Comparison of ENCODE assay signal across 1 cellular context in the genomic region with DNA sequence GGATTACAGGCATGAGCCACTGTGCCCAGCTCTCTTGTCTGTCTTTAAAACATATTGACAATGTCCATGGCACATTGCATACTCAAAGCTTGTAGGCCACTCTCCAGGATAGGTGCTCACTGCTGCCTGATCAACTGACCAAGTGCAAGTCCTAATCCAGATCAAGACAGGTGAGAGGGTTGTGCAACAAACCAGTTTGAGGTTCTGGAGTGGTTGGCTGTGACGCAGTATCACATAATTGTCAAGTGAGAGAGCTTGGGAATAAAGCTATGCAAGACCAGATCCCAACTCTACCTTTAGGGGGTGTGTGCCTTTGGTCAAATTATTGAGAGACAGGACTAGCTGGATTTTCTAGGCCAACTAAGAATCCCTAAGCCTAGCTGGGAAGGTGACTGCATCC.
TF ChIP-seq lines count a peak whose summit lies in the region.

No MANE protein-coding gene starts in this region.

TF ChIP-seq in HCT116, 20 proteins besides CTCF, POLR2A, EP300 and RAD21 (continued from another document):
- TF ChIP-seq, protein P1, sequence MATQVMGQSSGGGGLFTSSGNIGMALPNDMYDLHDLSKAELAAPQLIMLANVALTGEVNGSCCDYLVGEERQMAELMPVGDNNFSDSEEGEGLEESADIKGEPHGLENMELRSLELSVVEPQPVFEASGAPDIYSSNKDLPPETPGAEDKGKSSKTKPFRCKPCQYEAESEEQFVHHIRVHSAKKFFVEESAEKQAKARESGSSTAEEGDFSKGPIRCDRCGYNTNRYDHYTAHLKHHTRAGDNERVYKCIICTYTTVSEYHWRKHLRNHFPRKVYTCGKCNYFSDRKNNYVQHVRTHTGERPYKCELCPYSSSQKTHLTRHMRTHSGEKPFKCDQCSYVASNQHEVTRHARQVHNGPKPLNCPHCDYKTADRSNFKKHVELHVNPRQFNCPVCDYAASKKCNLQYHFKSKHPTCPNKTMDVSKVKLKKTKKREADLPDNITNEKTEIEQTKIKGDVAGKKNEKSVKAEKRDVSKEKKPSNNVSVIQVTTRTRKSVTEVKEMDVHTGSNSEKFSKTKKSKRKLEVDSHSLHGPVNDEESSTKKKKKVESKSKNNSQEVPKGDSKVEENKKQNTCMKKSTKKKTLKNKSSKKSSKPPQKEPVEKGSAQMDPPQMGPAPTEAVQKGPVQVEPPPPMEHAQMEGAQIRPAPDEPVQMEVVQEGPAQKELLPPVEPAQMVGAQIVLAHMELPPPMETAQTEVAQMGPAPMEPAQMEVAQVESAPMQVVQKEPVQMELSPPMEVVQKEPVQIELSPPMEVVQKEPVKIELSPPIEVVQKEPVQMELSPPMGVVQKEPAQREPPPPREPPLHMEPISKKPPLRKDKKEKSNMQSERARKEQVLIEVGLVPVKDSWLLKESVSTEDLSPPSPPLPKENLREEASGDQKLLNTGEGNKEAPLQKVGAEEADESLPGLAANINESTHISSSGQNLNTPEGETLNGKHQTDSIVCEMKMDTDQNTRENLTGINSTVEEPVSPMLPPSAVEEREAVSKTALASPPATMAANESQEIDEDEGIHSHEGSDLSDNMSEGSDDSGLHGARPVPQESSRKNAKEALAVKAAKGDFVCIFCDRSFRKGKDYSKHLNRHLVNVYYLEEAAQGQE (IDR thresholded peaks at IDR 0.05; ENCODE audit: low read depth), result no peak
- no peak for TF ChIP-seq ZFX (IDR thresholded peaks at IDR 0.05)
- TF ChIP-seq SIN3A (IDR thresholded peaks at IDR 0.05; ENCODE audit: low read depth), result no peak
- no peak for TF ChIP-seq ELF1 (IDR thresholded peaks at IDR 0.05; ENCODE audit: borderline replicate concordance, low read depth)
